Comparison of ENCODE assay signal across 8 cellular contexts in the genomic region with DNA sequence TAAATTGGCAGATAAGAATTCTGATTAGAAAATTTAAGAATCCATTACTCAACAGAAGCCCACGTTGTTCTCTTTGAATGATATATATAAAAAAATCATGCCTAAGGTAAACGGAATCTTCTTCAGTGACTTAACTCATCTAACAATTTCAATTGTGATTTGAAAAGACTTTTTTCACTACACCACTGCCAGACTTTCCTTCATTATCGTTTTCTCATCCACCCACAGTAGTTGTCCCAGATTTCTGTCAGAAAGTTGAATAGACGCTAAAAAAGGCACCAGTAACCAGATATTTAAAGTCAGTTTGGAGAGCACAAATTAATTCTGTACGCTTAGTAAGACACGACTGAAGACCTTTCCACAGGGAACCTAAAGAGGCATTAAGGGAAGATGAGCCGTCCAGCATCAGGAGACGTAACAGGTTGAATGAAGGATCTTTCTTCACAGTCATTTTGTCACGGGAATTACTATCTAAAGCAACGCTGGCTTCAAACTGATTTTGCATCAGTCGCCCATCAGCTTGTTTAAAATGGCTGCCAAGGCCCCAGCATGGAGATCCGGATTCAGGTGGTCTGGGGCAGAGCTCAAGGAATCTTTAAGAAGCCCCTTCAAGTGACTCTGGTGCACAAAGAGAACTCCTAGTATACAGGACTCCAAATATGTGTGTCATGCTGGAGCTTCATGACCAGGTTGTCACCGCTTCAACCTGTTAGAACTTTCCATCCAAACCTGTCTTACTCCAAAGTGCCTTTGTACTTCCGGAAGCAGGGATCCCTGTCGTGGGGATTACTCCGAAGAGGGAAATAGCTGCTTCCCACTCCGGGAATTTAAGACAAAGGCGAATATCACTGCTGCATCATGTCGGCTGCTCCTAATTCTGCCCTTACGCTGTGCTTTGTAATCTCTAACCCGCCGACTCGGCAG. TPM values are rescaled to one million over a fixed set of nuclear protein-coding genes. Genes with fewer than 3 reads are reported as not detected.
DNase-seq lines count a peak whose midpoint lies in the region; TF ChIP-seq lines count a peak whose summit lies in the region.

No MANE protein-coding gene starts in this region.

- H3K27me3 Mint-ChIP-seq in Caco-2 (ENCODE audit: insufficient read depth, unreplicated experiment) = no peaks in the 10 kb centered on the region

- H3K4me3 ChIP-seq in Caco-2 (ENCODE audit: low read depth, low read length) = peak overlapping the region; percentile 96
- peak overlapping the region; percentile 89 for H3K4me3 ChIP-seq in Jurkat, Clone E6-1 (ENCODE audit: low read length)
- peak overlapping the region; percentile 86 for H3K4me3 ChIP-seq in adipocyte (ENCODE audit: low read length)
- peak overlapping the region; percentile 79 for H3K4me3 ChIP-seq in iPS-18a (ENCODE audit: low read length)
- peak overlapping the region; percentile 85 to 96 (median 95) for H3K4me3 ChIP-seq in skeletal muscle tissue (ENCODE audit: low read length in 3 of 3)

- H3K9me3 Mint-ChIP-seq in Caco-2 (ENCODE audit: unreplicated experiment) = no peaks in the 10 kb centered on the region

- no peaks in the 10 kb centered on the region; the same call in 1 of the 2 replicates for H3K36me3 ChIP-seq in Caco-2 (ENCODE audit: control insufficient read depth, insufficient read depth, low read length)
- H3K36me3 ChIP-seq in adipocyte (ENCODE audit: control insufficient read depth, insufficient read depth, low read length, severe bottlenecking) = peaks cover 10% of the 10 kb centered on the region
- H3K36me3 ChIP-seq in iPS-18a (ENCODE audit: control insufficient read depth, low read depth, low read length) = no peaks in the 10 kb centered on the region
- no peaks in the 10 kb centered on the region for H3K36me3 ChIP-seq in skeletal muscle tissue (ENCODE audit: control insufficient read depth in 3 of 3, insufficient read depth in 3 of 3, low read length in 3 of 3)

- H3K4me1 Mint-ChIP-seq in Caco-2 (ENCODE audit: low read depth, unreplicated experiment) = peaks cover 11% of the 10 kb centered on the region

- no peak for TF ChIP-seq CTCF in Caco-2 (IDR thresholded peaks at IDR 0.05; ENCODE audit: insufficient read depth in 1 of 2, low read depth in 1 of 2, low read length in 1 of 2, severe bottlenecking in 1 of 2, unreplicated experiment in 1 of 2)

- DNase-seq in Caco-2 = peak in 1 of 2 experiments; percentile 36
- DNase-seq in Jurkat, Clone E6-1 (ENCODE audit: low read depth, low spot score) = no peak
- no peak for DNase-seq in adipocyte (ENCODE audit: low read depth)
- no peak for DNase-seq in mesenteric fat pad (ENCODE audit: low spot score)
- no peak for DNase-seq in GM19240 (ENCODE audit: insufficient read length, low spot score)
- DNase-seq in activated effector memory CD4-positive, alpha-beta T cell treated with Interleukin-2 at 50 U/mL for 16 hours = no peak

- POLR2A ChIA-PET in Caco-2 (lab: Charles Lee) = interaction anchor here (1.7 kb wide), 1 partner anchor 26 kb away, joined by 8 read pairs; no protein-coding TSS in a partner anchor

- H3K4me3 Mint-ChIP-seq in Caco-2 (ENCODE audit: unreplicated experiment) = peak overlapping the region; percentile 94

- no peaks in the 10 kb centered on the region for H3K27me3 ChIP-seq in Caco-2 (replicated peaks; ENCODE audit: control insufficient read depth, insufficient read depth, low read length)
- no peaks in the 10 kb centered on the region for H3K27me3 ChIP-seq in adipocyte (replicated peaks; ENCODE audit: control insufficient read depth, insufficient read depth, low read length)
- peaks cover 25% of the 10 kb centered on the region for H3K27me3 ChIP-seq in iPS-18a (ENCODE audit: control insufficient read depth, insufficient read depth, low read length)
- H3K27me3 ChIP-seq in skeletal muscle tissue (ENCODE audit: control insufficient read depth in 3 of 3, insufficient read depth in 3 of 3, low read length in 3 of 3) = no peaks in the 10 kb centered on the region

- intact Hi-C loops in Caco-2 (cut with micrococcal nuclease; ENCODE audit: unreplicated experiment) = no loop called here

- CTCF ChIA-PET in Caco-2 (lab: Charles Lee) = interaction anchor here (1.5 to 1.6 kb wide), 2 partner anchors 27 to 36 kb away, joined by 3 to 5 read pairs; no protein-coding TSS in a partner anchor

- H3K9me3 ChIP-seq in Caco-2 (peaks cover 6% of the 10 kb centered on the region; the same call in 1 of the 2 replicates), adipocyte (ENCODE audit: control insufficient read depth, low read length) (no peaks in the 10 kb centered on the region), iPS-18a (ENCODE audit: control insufficient read depth, low read depth, low read length) (no peaks in the 10 kb centered on the region), skeletal muscle tissue (ENCODE audit: control insufficient read depth in 3 of 3, low read length in 3 of 3) (no peaks in the 10 kb centered on the region)

- TSS peak; percentile 26 for BruUV-seq in Caco-2 (replicated peaks; lab: Mats Ljungman, UMichigan)

- peaks cover 19% of the 10 kb centered on the region for H3K4me1 ChIP-seq in Caco-2
- H3K4me1 ChIP-seq in adipocyte (ENCODE audit: control insufficient read depth, insufficient read depth, low read length) = peaks cover 39% of the 10 kb centered on the region
- H3K4me1 ChIP-seq in iPS-18a (ENCODE audit: control insufficient read depth, low read depth, low read length) = peaks cover 12% of the 10 kb centered on the region
- H3K4me1 ChIP-seq in skeletal muscle tissue (ENCODE audit: control insufficient read depth in 3 of 3, insufficient read depth in 3 of 3, low read length in 3 of 3) = peaks cover 22 to 33% (median 25%) of the 10 kb centered on the region in 3 donors

- H3K36me3 Mint-ChIP-seq in Caco-2 (ENCODE audit: insufficient read depth, unreplicated experiment) = peaks cover 25% of the 10 kb centered on the region

- peak overlapping the region; percentile 90 for H3K9ac ChIP-seq in adipocyte (ENCODE audit: low read length)
- peak overlapping the region; percentile 85 for H3K9ac ChIP-seq in iPS-18a (ENCODE audit: low read length)
- peak overlapping the region; percentile 88 to 93 (median 90) for H3K9ac ChIP-seq in skeletal muscle tissue (ENCODE audit: low read depth in 1 of 3, low read length in 3 of 3)

- peak overlapping the region; percentile 95 for H3K27ac Mint-ChIP-seq in Caco-2 (ENCODE audit: unreplicated experiment)

- peak overlapping the region; percentile 22 for H3K27ac ChIP-seq in iPS-18a (ENCODE audit: low read length)
- peak overlapping the region; percentile 94 for H3K27ac ChIP-seq in skeletal muscle tissue (ENCODE audit: low read depth, low read length)

RNA-seq across cellular contexts. Expression of a gene that starts 1.2 kb away (rescaled TPM):
- 108 and 112 TPM in 2 replicates for total RNA-seq in Caco-2 (2022)
- polyA plus RNA-seq in Jurkat, Clone E6-1 (2012; ENCODE audit: insufficient read depth, insufficient read length) = 104 TPM
- 63.7 TPM for total RNA-seq in skeletal muscle tissue
- total RNA-seq in mesenteric fat pad = 97.4 TPM

RNA-seq across cellular contexts. Expression of a gene that starts 6.1 kb away (rescaled TPM):
- total RNA-seq in Caco-2 (2022) (3.5 and 4.1 TPM in 2 replicates), skeletal muscle tissue (1.6 TPM), mesenteric fat pad (5.6 TPM)
- polyA plus RNA-seq in Jurkat, Clone E6-1 (2012; ENCODE audit: insufficient read depth, insufficient read length) = not detected

RNA-seq across cellular contexts. Expression of a gene that starts 30.1 kb away (rescaled TPM):
- total RNA-seq in Caco-2 (2022) (0.82 and 1.4 TPM in 2 replicates), skeletal muscle tissue (not detected), mesenteric fat pad (1.3 TPM)
- not detected for polyA plus RNA-seq in Jurkat, Clone E6-1 (2012; ENCODE audit: insufficient read depth, insufficient read length)
